Comparison of ENCODE assay signal across 2 cellular contexts in genomic region chr19:38718747-38719543, GRCh38.
TF ChIP-seq lines count a peak whose summit lies in the region.

No MANE protein-coding gene starts in this region.

TF ChIP-seq in HCT116, 20 proteins besides CTCF, POLR2A, EP300 and RAD21:
- no peak for TF ChIP-seq ZBTB33 (IDR thresholded peaks at IDR 0.05; ENCODE audit: extremely low read depth, insufficient replicate concordance, low read length)
- no peak for TF ChIP-seq FOSL1 (IDR thresholded peaks at IDR 0.05; ENCODE audit: low read depth)
- no peak for TF ChIP-seq SP1 (IDR thresholded peaks at IDR 0.05; ENCODE audit: low read depth)
- TF ChIP-seq ZNF274 (IDR thresholded peaks at IDR 0.05; ENCODE audit: low read depth, low read length) = no peak
- TF ChIP-seq EGR1 (IDR thresholded peaks at IDR 0.05; ENCODE audit: low read depth) = no peak

TF ChIP-seq in K562, 482 proteins besides CTCF, POLR2A, EP300 and RAD21 (continued from another document and continues in another):
- TF ChIP-seq, protein P1, sequence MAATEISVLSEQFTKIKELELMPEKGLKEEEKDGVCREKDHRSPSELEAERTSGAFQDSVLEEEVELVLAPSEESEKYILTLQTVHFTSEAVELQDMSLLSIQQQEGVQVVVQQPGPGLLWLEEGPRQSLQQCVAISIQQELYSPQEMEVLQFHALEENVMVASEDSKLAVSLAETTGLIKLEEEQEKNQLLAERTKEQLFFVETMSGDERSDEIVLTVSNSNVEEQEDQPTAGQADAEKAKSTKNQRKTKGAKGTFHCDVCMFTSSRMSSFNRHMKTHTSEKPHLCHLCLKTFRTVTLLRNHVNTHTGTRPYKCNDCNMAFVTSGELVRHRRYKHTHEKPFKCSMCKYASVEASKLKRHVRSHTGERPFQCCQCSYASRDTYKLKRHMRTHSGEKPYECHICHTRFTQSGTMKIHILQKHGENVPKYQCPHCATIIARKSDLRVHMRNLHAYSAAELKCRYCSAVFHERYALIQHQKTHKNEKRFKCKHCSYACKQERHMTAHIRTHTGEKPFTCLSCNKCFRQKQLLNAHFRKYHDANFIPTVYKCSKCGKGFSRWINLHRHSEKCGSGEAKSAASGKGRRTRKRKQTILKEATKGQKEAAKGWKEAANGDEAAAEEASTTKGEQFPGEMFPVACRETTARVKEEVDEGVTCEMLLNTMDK (IDR thresholded peaks at IDR 0.05; ENCODE audit: borderline replicate concordance, insufficient read depth, low read depth, low read length, poor library complexity, severe bottlenecking) = peak; percentile 95
- TF ChIP-seq FOXK1 (CRISPR knock-in tag; IDR thresholded peaks at IDR 0.05; ENCODE audit: borderline replicate concordance) = no peak
- no peak for TF ChIP-seq ZNF318 (IDR thresholded peaks at IDR 0.05; ENCODE audit: borderline replicate concordance in 1 of 2, low read depth in 1 of 2)
- TF ChIP-seq, protein P2, sequence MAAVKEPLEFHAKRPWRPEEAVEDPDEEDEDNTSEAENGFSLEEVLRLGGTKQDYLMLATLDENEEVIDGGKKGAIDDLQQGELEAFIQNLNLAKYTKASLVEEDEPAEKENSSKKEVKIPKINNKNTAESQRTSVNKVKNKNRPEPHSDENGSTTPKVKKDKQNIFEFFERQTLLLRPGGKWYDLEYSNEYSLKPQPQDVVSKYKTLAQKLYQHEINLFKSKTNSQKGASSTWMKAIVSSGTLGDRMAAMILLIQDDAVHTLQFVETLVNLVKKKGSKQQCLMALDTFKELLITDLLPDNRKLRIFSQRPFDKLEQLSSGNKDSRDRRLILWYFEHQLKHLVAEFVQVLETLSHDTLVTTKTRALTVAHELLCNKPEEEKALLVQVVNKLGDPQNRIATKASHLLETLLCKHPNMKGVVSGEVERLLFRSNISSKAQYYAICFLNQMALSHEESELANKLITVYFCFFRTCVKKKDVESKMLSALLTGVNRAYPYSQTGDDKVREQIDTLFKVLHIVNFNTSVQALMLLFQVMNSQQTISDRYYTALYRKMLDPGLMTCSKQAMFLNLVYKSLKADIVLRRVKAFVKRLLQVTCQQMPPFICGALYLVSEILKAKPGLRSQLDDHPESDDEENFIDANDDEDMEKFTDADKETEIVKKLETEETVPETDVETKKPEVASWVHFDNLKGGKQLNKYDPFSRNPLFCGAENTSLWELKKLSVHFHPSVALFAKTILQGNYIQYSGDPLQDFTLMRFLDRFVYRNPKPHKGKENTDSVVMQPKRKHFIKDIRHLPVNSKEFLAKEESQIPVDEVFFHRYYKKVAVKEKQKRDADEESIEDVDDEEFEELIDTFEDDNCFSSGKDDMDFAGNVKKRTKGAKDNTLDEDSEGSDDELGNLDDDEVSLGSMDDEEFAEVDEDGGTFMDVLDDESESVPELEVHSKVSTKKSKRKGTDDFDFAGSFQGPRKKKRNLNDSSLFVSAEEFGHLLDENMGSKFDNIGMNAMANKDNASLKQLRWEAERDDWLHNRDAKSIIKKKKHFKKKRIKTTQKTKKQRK (IDR thresholded peaks at IDR 0.05; ENCODE audit: borderline replicate concordance, low read depth, low read length) = no peak
- no peak for TF ChIP-seq ZNF197 (CRISPR knock-in tag; IDR thresholded peaks at IDR 0.05; ENCODE audit: low read depth)
- TF ChIP-seq ARID1B (IDR thresholded peaks at IDR 0.05) = no peak
- TF ChIP-seq ZNF24 (IDR thresholded peaks at IDR 0.05) = no peak
- TF ChIP-seq, protein P3, sequence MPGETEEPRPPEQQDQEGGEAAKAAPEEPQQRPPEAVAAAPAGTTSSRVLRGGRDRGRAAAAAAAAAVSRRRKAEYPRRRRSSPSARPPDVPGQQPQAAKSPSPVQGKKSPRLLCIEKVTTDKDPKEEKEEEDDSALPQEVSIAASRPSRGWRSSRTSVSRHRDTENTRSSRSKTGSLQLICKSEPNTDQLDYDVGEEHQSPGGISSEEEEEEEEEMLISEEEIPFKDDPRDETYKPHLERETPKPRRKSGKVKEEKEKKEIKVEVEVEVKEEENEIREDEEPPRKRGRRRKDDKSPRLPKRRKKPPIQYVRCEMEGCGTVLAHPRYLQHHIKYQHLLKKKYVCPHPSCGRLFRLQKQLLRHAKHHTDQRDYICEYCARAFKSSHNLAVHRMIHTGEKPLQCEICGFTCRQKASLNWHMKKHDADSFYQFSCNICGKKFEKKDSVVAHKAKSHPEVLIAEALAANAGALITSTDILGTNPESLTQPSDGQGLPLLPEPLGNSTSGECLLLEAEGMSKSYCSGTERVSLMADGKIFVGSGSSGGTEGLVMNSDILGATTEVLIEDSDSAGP (CRISPR knock-in tag; IDR thresholded peaks at IDR 0.05) = no peak
- no peak for TF ChIP-seq POU5F1 (IDR thresholded peaks at IDR 0.05; ENCODE audit: borderline replicate concordance, low read depth, low read length, partially characterized antibody)
- TF ChIP-seq MEF2D (tag; conservative IDR thresholded peaks at IDR 0.05; ENCODE audit: low read depth) = no peak
- no peak for TF ChIP-seq POLR3G (IDR thresholded peaks at IDR 0.05; ENCODE audit: extremely low read depth, insufficient read length, insufficient replicate concordance)
- no peak for TF ChIP-seq ZNF280B (CRISPR knock-in tag; IDR thresholded peaks at IDR 0.05)
- peak; percentile 67; the same call in 1 of the 2 replicates for TF ChIP-seq ZBTB33 (CRISPR knock-in tag; IDR thresholded peaks at IDR 0.05)
- no peak for TF ChIP-seq NCOA6 (IDR thresholded peaks at IDR 0.05)
- TF ChIP-seq ADNP (tag; IDR thresholded peaks at IDR 0.05) = no peak
- TF ChIP-seq TSHZ1 (CRISPR knock-in tag; IDR thresholded peaks at IDR 0.05) = no peak
- peak; percentile 59 for TF ChIP-seq RBM22 (IDR thresholded peaks at IDR 0.05; ENCODE audit: low read depth, low read length, poor library complexity, severe bottlenecking)
- TF ChIP-seq TAF9B (IDR thresholded peaks at IDR 0.05; ENCODE audit: partially characterized antibody) = no peak
- TF ChIP-seq, protein P4, sequence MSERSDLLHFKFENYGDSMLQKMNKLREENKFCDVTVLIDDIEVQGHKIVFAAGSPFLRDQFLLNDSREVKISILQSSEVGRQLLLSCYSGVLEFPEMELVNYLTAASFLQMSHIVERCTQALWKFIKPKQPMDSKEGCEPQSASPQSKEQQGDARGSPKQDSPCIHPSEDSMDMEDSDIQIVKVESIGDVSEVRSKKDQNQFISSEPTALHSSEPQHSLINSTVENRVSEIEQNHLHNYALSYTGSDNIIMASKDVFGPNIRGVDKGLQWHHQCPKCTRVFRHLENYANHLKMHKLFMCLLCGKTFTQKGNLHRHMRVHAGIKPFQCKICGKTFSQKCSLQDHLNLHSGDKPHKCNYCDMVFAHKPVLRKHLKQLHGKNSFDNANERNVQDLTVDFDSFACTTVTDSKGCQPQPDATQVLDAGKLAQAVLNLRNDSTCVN (CRISPR knock-in tag; IDR thresholded peaks at IDR 0.05) = no peak
- no peak for TF ChIP-seq CAMTA2 (CRISPR knock-in tag; conservative IDR thresholded peaks at IDR 0.05)
- TF ChIP-seq PATZ1 (CRISPR knock-in tag; IDR thresholded peaks at IDR 0.05; ENCODE audit: borderline replicate concordance) = no peak
